Comparison of ENCODE assay signal across 8 cellular contexts in genomic region chr7:141702047-141702567, GRCh38.
DNase-seq lines count a peak whose midpoint lies in the region; ATAC-seq and TF ChIP-seq lines count a peak whose summit lies in the region.

TSS of gene DENND11 (minus strand) at chr7:141702166. CDS start at chr7:141702153, 13 bp downstream.

- H3K4me3 ChIP-seq in WI38 (ENCODE audit: low read depth, low read length): peak within 1 kb of the TSS; percentile 66

- ATAC-seq in GM21576 (IDR thresholded peaks at IDR 0.05; ENCODE audit: unreplicated experiment): peak; percentile 68
- peak; percentile 76 for ATAC-seq in central memory CD8-positive, alpha-beta T cell (replicated peaks; ENCODE audit: extremely low read depth, poor library complexity, severe bottlenecking)

- no peaks in the 10 kb centered on the region for H3K27me3 ChIP-seq in layer of hippocampus (ENCODE audit: control insufficient read depth, insufficient read depth, low read length)

- no peak for TF ChIP-seq CTCF in WI38 (IDR thresholded peaks at IDR 0.05; ENCODE audit: low read depth, low read length)

- in situ Hi-C loops in KBM-7 (cut with MboI; ENCODE audit: low pct_unique_long_range_greater_than_20kb, low sequenced_read_pairs): no loop called here

- H3K9me3 Mint-ChIP-seq in central memory CD8-positive, alpha-beta T cell: no peaks in the 10 kb centered on the region

- peak within 1 kb of the TSS; percentile 88 for H3K4me3 Mint-ChIP-seq in central memory CD8-positive, alpha-beta T cell

- H3K4me1 Mint-ChIP-seq in central memory CD8-positive, alpha-beta T cell: peaks cover 47% of the 10 kb centered on the region

- H3K27me3 Mint-ChIP-seq in central memory CD8-positive, alpha-beta T cell: no peaks in the 10 kb centered on the region

- peaks cover 13% of the 10 kb centered on the region for H3K36me3 Mint-ChIP-seq in central memory CD8-positive, alpha-beta T cell (ENCODE audit: insufficient read depth)

- DNase-seq in GM03348 (ENCODE audit: low spot score) (peak; percentile 95), KBM-7 (peak; percentile 42), epidermal melanocyte (ENCODE audit: insufficient read length, low spot score) (no peak)
- DNase-seq in central memory CD8-positive, alpha-beta T cell (ENCODE audit: low spot score in 2 of 2): peak; percentile 28 to 36
- peak in 3 of 4 experiments; percentile 25 to 40 (median 26) for DNase-seq in stimulated activated CD4-positive, alpha-beta T cell treated with anti-CD3 and anti-CD28 coated beads, Interleukin-1b, Interleukin-23, amount 100 ng/mL, for 24 hours (ENCODE audit: low read depth in 4 of 4, low spot score in 1 of 4)

- peak within 1 kb of the TSS; percentile 86 for H3K27ac ChIP-seq in layer of hippocampus (ENCODE audit: low read depth, low read length)

- H3K27ac Mint-ChIP-seq in central memory CD8-positive, alpha-beta T cell (ENCODE audit: low read depth): peak within 1 kb of the TSS; percentile 93
